1 cellular context compared by ENCODE assay signal in the genomic region with DNA sequence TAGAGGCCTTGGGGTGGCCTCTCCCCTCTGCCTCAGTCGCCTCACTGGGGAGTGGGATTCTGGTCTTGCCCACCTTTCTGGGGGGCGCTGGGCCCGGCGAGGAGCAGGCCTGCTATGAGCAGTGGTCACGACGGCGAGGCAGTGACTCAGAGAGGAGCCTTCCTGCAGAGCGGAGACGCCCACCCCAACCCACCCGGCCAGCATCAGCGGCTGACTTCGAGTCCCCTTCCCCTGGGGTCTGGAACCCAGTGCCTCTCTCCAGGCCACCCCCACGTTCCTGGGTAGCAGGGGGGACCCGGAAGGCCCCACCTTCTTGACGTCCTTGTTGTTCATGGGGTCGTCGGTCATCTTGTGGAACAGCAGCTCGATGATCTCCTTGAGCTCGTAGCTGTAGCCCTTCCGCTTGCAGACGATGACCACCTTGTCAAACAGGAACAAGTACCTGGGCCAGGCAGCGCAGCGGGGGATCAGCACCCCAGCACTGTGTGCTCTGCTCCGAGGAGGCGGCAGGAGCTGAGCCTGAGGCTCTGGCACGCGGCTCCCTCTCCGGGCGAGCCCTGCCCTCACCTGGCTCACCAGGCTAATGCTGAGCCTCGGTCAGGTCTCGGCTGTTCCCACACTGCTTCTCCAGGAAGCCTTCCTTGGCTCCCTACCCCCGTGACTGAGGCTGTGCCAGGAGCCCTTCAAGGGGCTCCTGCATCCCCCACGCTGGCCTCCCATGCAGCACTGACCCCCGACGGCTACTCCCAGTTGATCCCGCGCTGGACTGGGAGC.
TF ChIP-seq lines count a peak whose summit lies in the region.

No MANE protein-coding gene starts in this region.

TF ChIP-seq in endothelial cell of umbilical vein, 7 proteins besides CTCF, POLR2A, EP300 and RAD21 (continued from another document):
- TF ChIP-seq EZH2 (IDR thresholded peaks at IDR 0.05; ENCODE audit: borderline replicate concordance, low read depth, low read length, severe bottlenecking): no peak
- TF ChIP-seq GATA2 (IDR thresholded peaks at IDR 0.05; ENCODE audit: insufficient read depth, insufficient read length, low read depth, low read length): no peak
- TF ChIP-seq MYC (IDR thresholded peaks at IDR 0.05; ENCODE audit: low read depth, low read length): no peak
- TF ChIP-seq POLR2AphosphoS5 (IDR thresholded peaks at IDR 0.05; ENCODE audit: insufficient read depth, low read depth, low read length): no peak
